25 cellular contexts compared by ENCODE assay signal in the genomic region with DNA sequence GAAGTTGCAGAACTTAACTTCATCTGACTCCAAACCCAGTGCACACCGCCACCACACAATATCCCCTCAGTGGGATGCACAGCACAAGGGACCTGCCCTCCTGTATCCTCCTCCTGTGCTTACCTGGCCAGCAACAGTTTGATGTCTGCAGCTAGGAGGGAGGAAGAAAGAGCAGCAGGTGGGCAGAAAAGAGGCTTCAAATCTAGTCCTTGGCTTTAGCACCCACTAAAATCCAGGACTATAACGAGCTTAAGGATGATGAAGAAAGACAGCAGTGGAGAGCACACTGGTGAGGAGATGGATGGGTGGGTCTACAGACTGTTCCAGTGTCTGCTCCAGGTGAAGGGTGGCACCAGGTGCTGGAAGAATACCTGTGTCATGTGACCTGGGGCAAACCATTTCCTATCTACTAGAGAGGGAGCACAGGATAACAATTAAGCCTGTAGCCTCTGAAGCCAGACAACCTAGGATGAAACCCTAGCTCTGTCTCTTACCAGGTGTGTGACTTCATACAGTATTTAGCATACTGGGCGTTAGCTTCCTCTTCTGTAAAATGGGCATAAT.
"Had no signal": no experiment of that assay in that cellular context is flagged by ENCODE, and none has a peak within 500 bp of the region (broad histone marks: within the 10 kb centered on the region; RNA-seq: fewer than 3 reads in every experiment).

No MANE protein-coding gene starts in this region.

- H2AFZ ChIP-seq: hepatocyte had no signal

- H3K27ac Mint-ChIP-seq: activated naive CD8-positive, alpha-beta T cell treated with anti-CD3 and anti-CD28 coated beads for 36 hours; naive thymus-derived CD4-positive, alpha-beta T cell; type B pancreatic cell had no signal

- ATAC-seq: activated T-cell treated with anti-CD3 and anti-CD28 coated beads, Interleukin-2, amount 50 U/mL, for 4 hours had no signal

- H3K9me3 ChIP-seq: left lung, testis, vagina had no signal

- H3K79me2 ChIP-seq: hepatocyte had no signal

- H3K27me3 ChIP-seq: hepatocyte, left lung, testis, vagina had no signal

- H3K27me3 Mint-ChIP-seq: central memory CD8-positive, alpha-beta T cell; type B pancreatic cell had no signal

- H3K4me1 ChIP-seq: testis had no signal

- H3K4me2 ChIP-seq: hepatocyte, smooth muscle cell had no signal

- H3K36me3 ChIP-seq: left lung, vagina had no signal

- H3K4me1 Mint-ChIP-seq: neural crest cell had no signal

- H3K4me3 Mint-ChIP-seq: activated naive CD8-positive, alpha-beta T cell treated with anti-CD3 and anti-CD28 coated beads for 36 hours; activated T-cell treated with anti-CD3 and anti-CD28 coated beads, Interleukin-2, amount 50 U/mL, for 4 hours; central memory CD8-positive, alpha-beta T cell; immature natural killer cell; naive thymus-derived CD4-positive, alpha-beta T cell; neural crest cell; type B pancreatic cell had no signal

- H3K9me3 Mint-ChIP-seq: activated naive CD8-positive, alpha-beta T cell treated with anti-CD3 and anti-CD28 coated beads for 36 hours; activated T-cell treated with anti-CD3 and anti-CD28 coated beads, Interleukin-2, amount 50 U/mL, for 4 hours; central memory CD8-positive, alpha-beta T cell; immature natural killer cell; neural crest cell; type B pancreatic cell had no signal

- DNase-seq: activated CD4-positive, alpha-beta T cell treated with anti-CD3 and anti-CD28 coated beads for 4 hours; activated CD4-positive, alpha-beta T cell treated with anti-CD3 and anti-CD28 coated beads, Interleukin-2, amount 50 U/mL, for 48 hours; activated CD4-positive, CD25-positive, alpha-beta regulatory T cell; activated CD8-positive, alpha-beta memory T cell treated with anti-CD3 and anti-CD28 coated beads, Interleukin-2, amount 50 U/mL, for 48 hours; activated naive CD4-positive, alpha-beta T cell treated with Interleukin-2 at 50 U/mL for 16 hours; activated naive CD8-positive, alpha-beta T cell treated with anti-CD3 and anti-CD28 coated beads for 36 hours; activated T-cell treated with anti-CD3 and anti-CD28 coated beads, Interleukin-2, amount 50 U/mL, for 4 hours; foreskin melanocyte; glutamatergic neuron; immature natural killer cell; kidney glomerular epithelial cell; left lung; naive thymus-derived CD4-positive, alpha-beta T cell; stimulated activated CD4-positive, alpha-beta T cell treated with anti-CD3 and anti-CD28 coated beads, Interleukin-15, amount 100 ng/mL, for 24 hours; stimulated activated CD8-positive, alpha-beta memory T cell treated with anti-CD3 and anti-CD28 coated beads, Interleukin-4, amount 100 ng/mL, for 48 hours; stimulated activated naive CD4-positive, alpha-beta T cell; T-helper 9 cell; testis had no signal

- H3K27ac ChIP-seq: hepatocyte, testis, vagina had no signal

- H3K36me3 Mint-ChIP-seq: activated naive CD8-positive, alpha-beta T cell treated with anti-CD3 and anti-CD28 coated beads for 36 hours; type B pancreatic cell had no signal

- H3K4me3 ChIP-seq: hepatocyte, left lung, lung, smooth muscle cell, testis, vagina had no signal
